In the genomic region with DNA sequence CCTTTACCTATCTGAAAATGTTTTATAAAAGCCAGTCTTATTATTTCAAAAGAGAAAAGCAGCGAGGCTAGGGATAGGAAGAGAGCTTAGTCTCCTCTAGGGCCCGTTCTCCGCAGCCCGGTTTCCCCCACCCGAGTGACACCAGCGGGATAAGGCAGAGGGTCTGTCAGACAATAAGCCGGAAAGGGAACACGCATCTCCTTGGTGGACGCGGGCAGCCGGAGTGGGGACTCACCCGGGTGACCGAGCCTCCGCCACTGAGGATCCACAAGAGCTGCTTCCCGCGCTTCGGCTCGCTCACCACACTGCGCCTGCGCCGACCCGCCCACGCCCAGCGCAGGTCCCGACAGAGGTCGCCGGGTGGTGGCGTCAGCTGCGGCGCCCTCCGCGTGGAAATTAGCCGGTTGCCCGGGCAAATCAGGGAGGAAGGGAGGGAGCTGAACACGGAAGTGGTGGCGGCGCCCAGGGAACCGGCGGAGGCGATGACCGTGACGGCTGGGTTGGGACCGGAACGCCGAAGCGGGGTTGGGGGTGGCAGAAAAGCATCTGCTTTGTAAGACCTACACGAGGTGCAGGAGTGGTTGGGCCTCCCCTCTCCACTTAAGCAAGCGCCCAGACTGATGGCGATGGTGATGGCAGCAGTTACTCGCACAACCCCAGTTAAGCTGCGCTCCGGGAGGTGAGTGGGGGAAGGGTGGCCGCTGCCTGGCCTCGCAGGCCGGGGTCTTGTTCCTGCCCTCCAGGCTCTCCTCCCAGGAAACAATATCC, we compare ENCODE assay signal across 8 cellular contexts. TPM values are rescaled to one million over a fixed set of nuclear protein-coding genes. Genes with fewer than 3 reads are reported as not detected.
A peak's percentile ranks its signal among the peaks of the same experiment; 100 is the strongest.
DNase-seq lines count a peak whose midpoint lies in the region; ATAC-seq and TF ChIP-seq lines count a peak whose summit lies in the region.

A gene with protein sequence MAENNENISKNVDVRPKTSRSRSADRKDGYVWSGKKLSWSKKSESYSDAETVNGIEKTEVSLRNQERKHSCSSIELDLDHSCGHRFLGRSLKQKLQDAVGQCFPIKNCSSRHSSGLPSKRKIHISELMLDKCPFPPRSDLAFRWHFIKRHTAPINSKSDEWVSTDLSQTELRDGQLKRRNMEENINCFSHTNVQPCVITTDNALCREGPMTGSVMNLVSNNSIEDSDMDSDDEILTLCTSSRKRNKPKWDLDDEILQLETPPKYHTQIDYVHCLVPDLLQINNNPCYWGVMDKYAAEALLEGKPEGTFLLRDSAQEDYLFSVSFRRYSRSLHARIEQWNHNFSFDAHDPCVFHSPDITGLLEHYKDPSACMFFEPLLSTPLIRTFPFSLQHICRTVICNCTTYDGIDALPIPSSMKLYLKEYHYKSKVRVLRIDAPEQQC (plus strand): TSS at position 444 of the 768 bp plus-strand sequence. CDS start 15,806 bp downstream, outside the sequence.
A gene with protein sequence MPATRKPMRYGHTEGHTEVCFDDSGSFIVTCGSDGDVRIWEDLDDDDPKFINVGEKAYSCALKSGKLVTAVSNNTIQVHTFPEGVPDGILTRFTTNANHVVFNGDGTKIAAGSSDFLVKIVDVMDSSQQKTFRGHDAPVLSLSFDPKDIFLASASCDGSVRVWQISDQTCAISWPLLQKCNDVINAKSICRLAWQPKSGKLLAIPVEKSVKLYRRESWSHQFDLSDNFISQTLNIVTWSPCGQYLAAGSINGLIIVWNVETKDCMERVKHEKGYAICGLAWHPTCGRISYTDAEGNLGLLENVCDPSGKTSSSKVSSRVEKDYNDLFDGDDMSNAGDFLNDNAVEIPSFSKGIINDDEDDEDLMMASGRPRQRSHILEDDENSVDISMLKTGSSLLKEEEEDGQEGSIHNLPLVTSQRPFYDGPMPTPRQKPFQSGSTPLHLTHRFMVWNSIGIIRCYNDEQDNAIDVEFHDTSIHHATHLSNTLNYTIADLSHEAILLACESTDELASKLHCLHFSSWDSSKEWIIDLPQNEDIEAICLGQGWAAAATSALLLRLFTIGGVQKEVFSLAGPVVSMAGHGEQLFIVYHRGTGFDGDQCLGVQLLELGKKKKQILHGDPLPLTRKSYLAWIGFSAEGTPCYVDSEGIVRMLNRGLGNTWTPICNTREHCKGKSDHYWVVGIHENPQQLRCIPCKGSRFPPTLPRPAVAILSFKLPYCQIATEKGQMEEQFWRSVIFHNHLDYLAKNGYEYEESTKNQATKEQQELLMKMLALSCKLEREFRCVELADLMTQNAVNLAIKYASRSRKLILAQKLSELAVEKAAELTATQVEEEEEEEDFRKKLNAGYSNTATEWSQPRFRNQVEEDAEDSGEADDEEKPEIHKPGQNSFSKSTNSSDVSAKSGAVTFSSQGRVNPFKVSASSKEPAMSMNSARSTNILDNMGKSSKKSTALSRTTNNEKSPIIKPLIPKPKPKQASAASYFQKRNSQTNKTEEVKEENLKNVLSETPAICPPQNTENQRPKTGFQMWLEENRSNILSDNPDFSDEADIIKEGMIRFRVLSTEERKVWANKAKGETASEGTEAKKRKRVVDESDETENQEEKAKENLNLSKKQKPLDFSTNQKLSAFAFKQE (minus strand): TSS at position 307 of the 768 bp plus-strand sequence. CDS start 312 bp downstream, outside the sequence.

- no peak for TF ChIP-seq CTCF in CD14-positive monocyte (IDR thresholded peaks at IDR 0.05)
- TF ChIP-seq CTCF in coronary artery (IDR thresholded peaks at IDR 0.05), result no peak

- H3K4me1 Mint-ChIP-seq in CD14-positive monocyte, result peaks cover 41% of the 10 kb centered on the region
- H3K4me1 Mint-ChIP-seq in activated CD4-positive, alpha-beta T cell treated with anti-CD3 and anti-CD28 coated beads, Interleukin-2, amount 10 ng/mL, durations not matched to agents 24 days and 14 days, result peaks cover 44% of the 10 kb centered on the region

- peak within 1 kb of the TSS; percentile 90 to 93 for H3K4me3 Mint-ChIP-seq in CD14-positive monocyte
- peak within 1 kb of the TSS; percentile 87 for H3K4me3 Mint-ChIP-seq in activated CD4-positive, alpha-beta T cell treated with anti-CD3 and anti-CD28 coated beads, Interleukin-2, amount 10 ng/mL, durations not matched to agents 24 days and 14 days

- DNase-seq in CD14-positive monocyte (ENCODE audit: low spot score) (peak; percentile 97), NCI-H526 treated with DMSO at 0.1 percent for 48 hours (lab: John Stamatoyannopoulos, UW) (peak; percentile 90), coronary artery (ENCODE audit: low spot score) (peak; percentile 97), left colon (peak; percentile 95)
- DNase-seq in activated CD4-positive, alpha-beta T cell treated with anti-CD3 and anti-CD28 coated beads, Interleukin-2, amount 10 ng/mL, durations not matched to agents 24 days and 14 days, result peak; percentile 99
- DNase-seq in stimulated activated CD4-positive, alpha-beta T cell treated with anti-CD3 and anti-CD28 coated beads, Interleukin-1b, Interleukin-23, amount 100 ng/mL, for 4 hours (ENCODE audit: low read depth in 2 of 2), result peak; percentile 96 to 98

- H3K27ac ChIP-seq in coronary artery, result peak within 1 kb of the TSS; percentile 80 to 91

- intact Hi-C loops in CD14-positive monocyte (cut with micrococcal nuclease), result no loop called here
- intact Hi-C loops in activated CD4-positive, alpha-beta T cell treated with anti-CD3 and anti-CD28 coated beads, Interleukin-2, amount 10 ng/mL, durations not matched to agents 24 days and 14 days (cut with micrococcal nuclease), result loop anchor here (1.0 to 10.0 kb wide), 4 partner anchors 24 to 542 kb away; a partner anchor contains a TSS
- intact Hi-C loops in left colon (cut with DNase I, micrococcal nuclease), result no loop called here

- H3K9me3 Mint-ChIP-seq in CD14-positive monocyte, result no peaks in the 10 kb centered on the region
- no peaks in the 10 kb centered on the region for H3K9me3 Mint-ChIP-seq in activated CD4-positive, alpha-beta T cell treated with anti-CD3 and anti-CD28 coated beads, Interleukin-2, amount 10 ng/mL, durations not matched to agents 24 days and 14 days

- no peaks in the 10 kb centered on the region for H3K27me3 Mint-ChIP-seq in CD14-positive monocyte (ENCODE audit: low read depth in 3 of 3)
- H3K27me3 Mint-ChIP-seq in activated CD4-positive, alpha-beta T cell treated with anti-CD3 and anti-CD28 coated beads, Interleukin-2, amount 10 ng/mL, durations not matched to agents 24 days and 14 days, result no peaks in the 10 kb centered on the region

- peak within 1 kb of the TSS; percentile 92 to 98 (median 95) for H3K27ac Mint-ChIP-seq in CD14-positive monocyte
- peak within 1 kb of the TSS; percentile 96 for H3K27ac Mint-ChIP-seq in activated CD4-positive, alpha-beta T cell treated with anti-CD3 and anti-CD28 coated beads, Interleukin-2, amount 10 ng/mL, durations not matched to agents 24 days and 14 days

- H3K4me3 ChIP-seq in coronary artery, result peak within 1 kb of the TSS; percentile 78

- ATAC-seq in GM19351 (IDR thresholded peaks at IDR 0.05; ENCODE audit: unreplicated experiment), result peak; percentile 90
- ATAC-seq in HG03520 (IDR thresholded peaks at IDR 0.05; ENCODE audit: unreplicated experiment), result peak; percentile 87
- ATAC-seq in left colon, result peak; percentile 99

- peaks cover 2 to 4% of the 10 kb centered on the region in 2 donors for H3K36me3 Mint-ChIP-seq in CD14-positive monocyte
- peaks cover 18% of the 10 kb centered on the region for H3K36me3 Mint-ChIP-seq in activated CD4-positive, alpha-beta T cell treated with anti-CD3 and anti-CD28 coated beads, Interleukin-2, amount 10 ng/mL, durations not matched to agents 24 days and 14 days (ENCODE audit: low read depth)

RNA-seq across cellular contexts. Expression of the first gene that starts in this region (rescaled TPM):
- 1 to 10 TPM; 2.5 to 3.0 TPM for polyA plus RNA-seq in CD14-positive monocyte
- 36.4 and 39.6 TPM in 2 replicates for total RNA-seq in activated CD4-positive, alpha-beta T cell treated with anti-CD3 and anti-CD28 coated beads, Interleukin-2, amount 10 ng/mL, durations not matched to agents 24 days and 14 days
- 10 to 100 TPM; 17.3 to 20.0 TPM for total RNA-seq in left colon

RNA-seq across cellular contexts. Expression of the second gene that starts in this region (rescaled TPM):
- under 1 TPM; 0.30 to 0.37 TPM for polyA plus RNA-seq in CD14-positive monocyte
- total RNA-seq in activated CD4-positive, alpha-beta T cell treated with anti-CD3 and anti-CD28 coated beads, Interleukin-2, amount 10 ng/mL, durations not matched to agents 24 days and 14 days, result 60.7 and 63.0 TPM in 2 replicates
- total RNA-seq in left colon, result 1 to 10 TPM; 2.8 to 4.1 TPM

Comparison
In these comparisons a context has a peak if more than half of its experiments do, and no peak if none do; other contexts are left out.
1. Peak in every context shown above with its lines: DNase-seq, ATAC-seq, H3K4me3 ChIP-seq and H3K27ac ChIP-seq.
2. RNA of the second gene that starts in this region (total RNA-seq): 60.7 to 63.0 TPM in activated CD4-positive, alpha-beta T cell treated with anti-CD3 and anti-CD28 coated beads, Interleukin-2, amount 10 ng/mL, durations not matched to agents 24 days and 14 days; 2.8 to 4.1 TPM in left colon; every median in the first group is over 10 times any median in the second.